12 cellular contexts compared by ENCODE assay signal in the genomic region with DNA sequence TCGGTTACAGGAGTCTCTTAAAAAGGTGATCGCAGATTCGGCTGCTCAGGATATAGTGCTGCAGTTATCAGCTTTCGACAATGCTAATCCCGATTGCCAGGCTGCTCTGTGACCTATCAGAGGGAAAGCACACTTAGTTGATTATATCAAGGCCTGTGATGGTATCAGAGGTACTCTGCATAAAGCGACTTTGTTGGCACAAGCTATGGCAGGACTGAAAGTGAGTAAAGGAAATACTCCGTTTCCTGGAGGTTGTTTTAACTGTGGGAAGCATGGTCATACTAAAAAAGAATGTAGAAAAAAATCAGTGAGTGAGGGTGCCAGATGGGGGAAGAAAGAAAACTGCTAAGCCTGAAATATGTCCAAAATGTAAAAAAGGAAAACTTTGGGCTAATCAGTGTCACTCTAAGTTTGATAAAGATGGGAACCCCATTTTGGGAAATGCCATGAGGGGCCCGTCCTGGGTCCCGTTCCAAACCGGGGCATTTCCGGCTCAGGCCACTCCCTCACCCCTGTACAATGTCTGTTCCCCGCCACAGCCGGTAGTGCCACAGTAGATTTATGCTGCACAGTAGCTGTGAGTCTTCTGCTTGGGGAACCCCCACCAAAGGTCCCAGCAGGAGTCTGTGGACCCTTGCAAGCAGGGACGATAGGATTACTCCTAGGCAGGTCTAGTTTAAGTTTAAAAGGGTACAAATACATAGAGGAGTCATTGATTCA. TPM values are rescaled to one million over a fixed set of nuclear protein-coding genes. Genes with fewer than 3 reads are reported as not detected.
"Had no signal": no experiment of that assay in that cellular context is flagged by ENCODE, and none has a peak within 500 bp of the region (broad histone marks: within the 10 kb centered on the region; RNA-seq: fewer than 3 reads in every experiment).

No MANE protein-coding gene starts in this region.

RNA-seq across cellular contexts. Expression of a gene that starts 52.5 kb away (rescaled TPM):
- total RNA-seq: ascending aorta; esophagus muscularis mucosa; hepatocyte; left lobe of liver; mammary epithelial cell; mononuclear cell; posterior vena cava; SJCRH30; T-helper 2 cell treated with Interferon-gamma antibody and Interleukin-4, amounts not matched to agents 100 ng/mL and 5 ng/mL, for 36 hours; thyroid gland had no signal
- polyA plus RNA-seq: keratinocyte, mammary epithelial cell, urinary bladder had no signal
